Comparison of ENCODE assay signal across 8 cellular contexts in the genomic region with DNA sequence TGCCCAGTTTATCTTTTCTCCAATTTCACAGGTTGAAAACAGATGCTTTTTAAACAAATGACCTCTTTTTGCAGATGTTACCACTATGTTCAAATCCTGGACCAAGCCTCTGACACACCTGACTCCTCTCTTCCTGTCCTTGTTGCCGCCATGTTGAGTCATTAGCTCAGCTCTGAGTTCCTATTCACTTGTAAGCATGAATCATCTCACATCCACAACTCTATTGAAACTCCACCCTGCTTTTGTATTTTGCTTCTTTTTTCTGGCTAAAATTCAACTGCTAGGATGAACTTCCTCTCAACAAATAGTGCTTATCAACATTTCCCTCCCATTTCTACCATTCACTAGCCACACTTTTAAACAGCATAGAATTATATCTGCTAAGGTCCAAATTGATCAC. TPM values are rescaled to one million over a fixed set of nuclear protein-coding genes. Genes with fewer than 3 reads are reported as not detected.
DNase-seq lines count a peak whose midpoint lies in the region; ATAC-seq and TF ChIP-seq lines count a peak whose summit lies in the region.

No MANE protein-coding gene starts in this region.

- H3K27ac ChIP-seq in right atrium auricular region (peak overlapping the region; percentile 68 to 100), spleen (peak overlapping the region in 7 of 8 donors; percentile 56 to 98 (median 69))

- ATAC-seq in Right ventricle myocardium superior (ENCODE audit: poor library complexity): no peak
- ATAC-seq in activated CD8-positive, alpha-beta T cell treated with anti-CD3 and anti-CD28 coated beads for 36 hours: peak; percentile 67
- no peak for ATAC-seq in GM21360 (IDR thresholded peaks at IDR 0.05; ENCODE audit: unreplicated experiment)
- no peak for ATAC-seq in GM19023 (IDR thresholded peaks at IDR 0.05; ENCODE audit: unreplicated experiment)

- WGBS in spleen, 5 donors: 24 to 55% (median 52%) methylated on average over 1 of the region's 1 CpG

- intact Hi-C loops in Right ventricle myocardium superior (cut with DNase I): no loop called here
- intact Hi-C loops in activated CD8-positive, alpha-beta T cell treated with anti-CD3 and anti-CD28 coated beads for 36 hours (cut with micrococcal nuclease): no loop called here
- intact Hi-C loops in spleen (cut with DNase I; ENCODE audit: low total_unique reads): no loop called here

- H3K4me1 Mint-ChIP-seq in activated CD8-positive, alpha-beta T cell treated with anti-CD3 and anti-CD28 coated beads for 36 hours (ENCODE audit: low read depth): peaks cover 49% of the 10 kb centered on the region

- H3K9me3 ChIP-seq in right atrium auricular region: no peaks in the 10 kb centered on the region
- no peaks in the 10 kb centered on the region for H3K9me3 ChIP-seq in spleen

- DNase-seq in right atrium auricular region (ENCODE audit: low spot score): peak; percentile 71
- DNase-seq in Right ventricle myocardium superior: no peak
- peak; percentile 72 for DNase-seq in activated CD8-positive, alpha-beta T cell treated with anti-CD3 and anti-CD28 coated beads for 36 hours
- DNase-seq in fibroblast of the conjunctiva (ENCODE audit: low read depth): peak; percentile 72
- no peak for DNase-seq in spleen
- DNase-seq in NAMALWA (ENCODE audit: low spot score): no peak

- peak overlapping the region; percentile 90 for H3K4me3 Mint-ChIP-seq in activated CD8-positive, alpha-beta T cell treated with anti-CD3 and anti-CD28 coated beads for 36 hours

- TF ChIP-seq CTCF in right atrium auricular region (IDR thresholded peaks at IDR 0.05) (no peak), spleen (IDR thresholded peaks at IDR 0.05 in 8 of 11, conservative IDR thresholded peaks at IDR 0.05 in 3 of 11) (no peak)
- TF ChIP-seq CTCF in activated CD8-positive, alpha-beta T cell treated with anti-CD3 and anti-CD28 coated beads for 36 hours (IDR thresholded peaks at IDR 0.05): no peak

- POLR2A ChIA-PET in activated CD8-positive, alpha-beta T cell treated with anti-CD3 and anti-CD28 coated beads for 36 hours (lab: Charles Lee): interaction anchor here (1.0 to 6.3 kb wide), 4 partner anchors 9 to 26 kb away, joined by 3 to 62 read pairs (median 3); a partner anchor contains a TSS

- H3K27me3 Mint-ChIP-seq in activated CD8-positive, alpha-beta T cell treated with anti-CD3 and anti-CD28 coated beads for 36 hours: no peaks in the 10 kb centered on the region

- H3K9me3 Mint-ChIP-seq in activated CD8-positive, alpha-beta T cell treated with anti-CD3 and anti-CD28 coated beads for 36 hours: no peaks in the 10 kb centered on the region

- H3K4me3 ChIP-seq in right atrium auricular region: no peak overlapping the region
- no peak overlapping the region for H3K4me3 ChIP-seq in spleen

- peaks cover 65% of the 10 kb centered on the region for H3K36me3 Mint-ChIP-seq in activated CD8-positive, alpha-beta T cell treated with anti-CD3 and anti-CD28 coated beads for 36 hours (ENCODE audit: low read depth)

- H3K36me3 ChIP-seq in right atrium auricular region: peaks cover 8% of the 10 kb centered on the region
- peaks cover 0 to 33% (median 5%) of the 10 kb centered on the region in 6 donors for H3K36me3 ChIP-seq in spleen

- CTCF ChIA-PET in activated CD8-positive, alpha-beta T cell treated with anti-CD3 and anti-CD28 coated beads for 36 hours (lab: Charles Lee): interaction anchor here (0.6 kb wide), 1 partner anchor 68 kb away, joined by 3 read pairs; no protein-coding TSS in a partner anchor

- H3K27ac Mint-ChIP-seq in activated CD8-positive, alpha-beta T cell treated with anti-CD3 and anti-CD28 coated beads for 36 hours: peak overlapping the region; percentile 87

- peaks cover 0 to 55% of the 10 kb centered on the region in 2 donors for H3K4me1 ChIP-seq in right atrium auricular region
- H3K4me1 ChIP-seq in spleen: peaks cover 40 to 72% (median 59%) of the 10 kb centered on the region in 6 donors

- no peaks in the 10 kb centered on the region for H3K27me3 ChIP-seq in right atrium auricular region
- no peaks in the 10 kb centered on the region for H3K27me3 ChIP-seq in spleen (replicated peaks in 1 of 7)

- TF ChIP-seq POLR2A in spleen (IDR thresholded peaks at IDR 0.05): no peak

RNA-seq across cellular contexts. Expression of a gene that starts 4.1 kb away (rescaled TPM):
- total RNA-seq in right atrium auricular region (10 to 100 TPM; 20.0 to 37.3 TPM), Right ventricle myocardium superior (17.2 TPM), spleen (10 to 100 TPM; 28.5 to 54.2 (median 36.4) TPM)
- 10 to 100 TPM; 84.7 to 88.1 TPM for total RNA-seq in activated CD8-positive, alpha-beta T cell treated with anti-CD3 and anti-CD28 coated beads for 36 hours
- polyA plus RNA-seq in spleen: 10 to 100 TPM; 10.1 to 16.3 (median 13.8) TPM

RNA-seq across cellular contexts. Expression of a gene that starts 9.1 kb away (rescaled TPM):
- total RNA-seq in right atrium auricular region (10 to 100 TPM; 23.2 to 32.2 TPM), Right ventricle myocardium superior (30.6 TPM), spleen (100 to 1,000 TPM in 2 of 7 donors, 10 to 100 TPM in 5; 76.3 to 134 (median 98.8) TPM)
- total RNA-seq in activated CD8-positive, alpha-beta T cell treated with anti-CD3 and anti-CD28 coated beads for 36 hours: 10 to 100 TPM; 93.3 to 97.6 TPM
- 10 to 100 TPM in 1 of 3 donors, 1 to 10 TPM in 2; 9.7 to 31.9 (median 9.9) TPM for polyA plus RNA-seq in spleen

RNA-seq across cellular contexts. Expression of a gene that starts 14.8 kb away (rescaled TPM):
- total RNA-seq in right atrium auricular region: 10 to 100 TPM; 36.9 to 42.5 TPM
- total RNA-seq in Right ventricle myocardium superior: 60.9 TPM
- 100 to 1,000 TPM; 155 to 158 TPM for total RNA-seq in activated CD8-positive, alpha-beta T cell treated with anti-CD3 and anti-CD28 coated beads for 36 hours
- total RNA-seq in spleen: 10 to 100 TPM; 28.6 to 59.9 (median 50.6) TPM
- polyA plus RNA-seq in spleen: 10 to 100 TPM; 24.3 to 44.3 (median 41.3) TPM

RNA-seq across cellular contexts. Expression of a gene that starts 40.2 kb away (rescaled TPM):
- total RNA-seq in right atrium auricular region (10 to 100 TPM; 23.0 to 27.9 TPM), Right ventricle myocardium superior (38.3 TPM), spleen (10 to 100 TPM; 20.2 to 28.5 (median 22.2) TPM)
- 10 to 100 TPM; 15.6 to 15.7 TPM for total RNA-seq in activated CD8-positive, alpha-beta T cell treated with anti-CD3 and anti-CD28 coated beads for 36 hours
- 10 to 100 TPM; 24.6 to 37.2 (median 28.1) TPM for polyA plus RNA-seq in spleen

RNA-seq across cellular contexts. Expression of a gene that starts 40.4 kb away (rescaled TPM):
- total RNA-seq in right atrium auricular region: 1 to 10 TPM in 1 of 2 donors, under 1 TPM in 1; 0.70 to 1.1 TPM
- total RNA-seq in Right ventricle myocardium superior: 0.43 TPM
- total RNA-seq in activated CD8-positive, alpha-beta T cell treated with anti-CD3 and anti-CD28 coated beads for 36 hours: 1 to 10 TPM in 1 of 2 experiments, under 1 TPM in 1; 0.74 to 1.1 TPM
- total RNA-seq in spleen: 1 to 10 TPM in 1 of 7 donors, under 1 TPM in 5, not detected in 1; 0.06 to 3.0 (median 0.49) TPM
- under 1 TPM; 0.02 to 0.26 (median 0.07) TPM for polyA plus RNA-seq in spleen

Comparison
In these comparisons a context has a peak if more than half of its experiments do, and no peak if none do; other contexts are left out.
1. DNase-seq: peak in right atrium auricular region (single experiment), activated CD8-positive, alpha-beta T cell treated with anti-CD3 and anti-CD28 coated beads for 36 hours (single experiment) and fibroblast of the conjunctiva (single experiment); none in Right ventricle myocardium superior (single experiment), spleen (single experiment) and NAMALWA (single experiment).